Comparison of ENCODE assay signal across 1 cellular context in the genomic region with DNA sequence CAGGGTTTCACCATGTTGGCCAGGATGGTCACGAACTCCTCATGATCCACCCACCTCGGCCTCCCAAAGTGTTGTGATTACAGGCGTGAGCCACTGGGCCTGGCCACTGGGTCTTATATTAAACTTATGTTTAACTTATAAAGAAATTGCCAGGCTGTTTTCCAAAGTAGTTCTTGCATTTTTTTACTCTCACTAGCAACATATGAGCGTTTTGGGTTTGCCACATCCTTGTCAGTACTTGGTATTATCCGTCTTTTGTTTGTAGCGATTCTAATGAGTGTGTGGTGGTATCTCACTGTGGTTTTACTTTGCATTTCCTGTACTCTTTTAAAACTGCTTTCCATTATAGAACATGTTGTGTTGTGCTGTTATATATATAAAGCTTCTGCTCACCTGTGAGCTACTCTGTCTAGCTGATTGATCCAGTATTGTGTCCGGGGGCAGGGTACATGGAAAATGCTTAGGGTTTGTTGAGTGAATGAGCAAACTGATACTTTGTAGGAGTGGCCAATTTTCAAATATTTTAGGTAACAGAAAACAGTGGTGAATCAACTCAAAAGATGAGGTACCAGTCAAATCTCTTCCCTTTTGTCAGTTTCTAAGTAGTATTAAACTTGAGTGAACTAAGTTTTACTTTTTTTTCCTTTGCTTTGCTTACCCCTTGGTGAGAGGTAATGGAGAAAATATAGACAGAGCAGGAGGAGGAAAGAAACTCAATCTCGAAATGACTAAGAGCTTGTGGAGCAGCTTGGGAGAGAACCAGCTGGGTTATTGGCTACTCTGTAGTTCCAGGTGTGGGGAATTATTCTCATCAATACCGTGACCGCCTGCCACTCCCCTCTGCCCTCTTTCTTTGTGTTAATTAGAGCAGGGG.
TF ChIP-seq lines count a peak whose summit lies in the region.

No MANE protein-coding gene starts in this region.

TF ChIP-seq in GM12878, 131 proteins besides CTCF, POLR2A, EP300 and RAD21 (continued from another document):
- TF ChIP-seq ZBTB40 (IDR thresholded peaks at IDR 0.05; ENCODE audit: borderline replicate concordance) (no peak), LARP7 (IDR thresholded peaks at IDR 0.05) (no peak), ZSCAN29 (IDR thresholded peaks at IDR 0.05) (no peak), MEF2B (IDR thresholded peaks at IDR 0.05; ENCODE audit: partially characterized antibody, poor library complexity, severe bottlenecking) (no peak), GABPA (IDR thresholded peaks at IDR 0.05; ENCODE audit: low read depth) (0 out of 2 replicates have a peak, but pooled peaks have one; percentile 17), STAT1 (conservative IDR thresholded peaks at IDR 0.05) (no peak), SUZ12 (IDR thresholded peaks at IDR 0.05; ENCODE audit: unreplicated experiment) (no peak), RFX5 (IDR thresholded peaks at IDR 0.05; ENCODE audit: low read depth, low read length) (no peak), USF2 (IDR thresholded peaks at IDR 0.05; ENCODE audit: borderline replicate concordance, low read depth, low read length) (no peak), MEF2A (IDR thresholded peaks at IDR 0.05; ENCODE audit: insufficient read depth, low read depth, low read length) (0 out of 2 replicates have a peak, but pooled peaks have one; percentile 46), IRF4 (IDR thresholded peaks at IDR 0.05; ENCODE audit: low read depth, low read length) (no peak), BHLHE40 (IDR thresholded peaks at IDR 0.05; ENCODE audit: borderline replicate concordance in 1 of 2, low read depth in 2 of 2, low read length in 1 of 2) (no peak), RUNX3 (IDR thresholded peaks at IDR 0.05; ENCODE audit: low read length) (peak; percentile 91), ETV6 (conservative IDR thresholded peaks at IDR 0.05 in 1 of 2, IDR thresholded peaks at IDR 0.05 in 1 of 2; ENCODE audit: borderline replicate concordance in 1 of 2, low read depth in 1 of 2) (no peak), EED (IDR thresholded peaks at IDR 0.05; ENCODE audit: low read depth) (peak; percentile 50; the same call in 1 of the 2 replicates), FOXK2 (IDR thresholded peaks at IDR 0.05) (no peak), CBFB (IDR thresholded peaks at IDR 0.05; ENCODE audit: low read depth) (no peak; the same call in 1 of the 2 replicates), ZNF24 (IDR thresholded peaks at IDR 0.05) (no peak), POLR2AphosphoS2 (IDR thresholded peaks at IDR 0.05; ENCODE audit: low read depth, low read length) (no peak), ZNF217 (IDR thresholded peaks at IDR 0.05) (peak; percentile 34; the same call in 1 of the 2 replicates), SMARCA5 (IDR thresholded peaks at IDR 0.05) (peak; percentile 89; the same call in 1 of the 2 replicates), EGR1 (IDR thresholded peaks at IDR 0.05; ENCODE audit: borderline replicate concordance in 1 of 2, low read depth in 2 of 2, low read length in 2 of 2) (no peak), CBX5 (IDR thresholded peaks at IDR 0.05; ENCODE audit: low read depth) (0 out of 2 replicates have a peak, but pooled peaks have one; percentile 57), JUNB (IDR thresholded peaks at IDR 0.05) (peak; percentile 55), RAD51 (IDR thresholded peaks at IDR 0.05) (no peak), MLLT1 (IDR thresholded peaks at IDR 0.05) (peak; percentile 31; the same call in 1 of the 2 replicates), ATF7 (IDR thresholded peaks at IDR 0.05; ENCODE audit: low read depth) (peak; percentile 18; the same call in 1 of the 2 replicates), PRDM15 (CRISPR knock-in tag; IDR thresholded peaks at IDR 0.05) (no peak), SMAD5 (IDR thresholded peaks at IDR 0.05; ENCODE audit: low read depth) (no peak), RBBP5 (conservative IDR thresholded peaks at IDR 0.05) (no peak), IKZF2 (IDR thresholded peaks at IDR 0.05) (peak in 1 of 2 experiments; percentile 32; a peak in 2 of 4 replicates)
- TF ChIP-seq, protein P1, sequence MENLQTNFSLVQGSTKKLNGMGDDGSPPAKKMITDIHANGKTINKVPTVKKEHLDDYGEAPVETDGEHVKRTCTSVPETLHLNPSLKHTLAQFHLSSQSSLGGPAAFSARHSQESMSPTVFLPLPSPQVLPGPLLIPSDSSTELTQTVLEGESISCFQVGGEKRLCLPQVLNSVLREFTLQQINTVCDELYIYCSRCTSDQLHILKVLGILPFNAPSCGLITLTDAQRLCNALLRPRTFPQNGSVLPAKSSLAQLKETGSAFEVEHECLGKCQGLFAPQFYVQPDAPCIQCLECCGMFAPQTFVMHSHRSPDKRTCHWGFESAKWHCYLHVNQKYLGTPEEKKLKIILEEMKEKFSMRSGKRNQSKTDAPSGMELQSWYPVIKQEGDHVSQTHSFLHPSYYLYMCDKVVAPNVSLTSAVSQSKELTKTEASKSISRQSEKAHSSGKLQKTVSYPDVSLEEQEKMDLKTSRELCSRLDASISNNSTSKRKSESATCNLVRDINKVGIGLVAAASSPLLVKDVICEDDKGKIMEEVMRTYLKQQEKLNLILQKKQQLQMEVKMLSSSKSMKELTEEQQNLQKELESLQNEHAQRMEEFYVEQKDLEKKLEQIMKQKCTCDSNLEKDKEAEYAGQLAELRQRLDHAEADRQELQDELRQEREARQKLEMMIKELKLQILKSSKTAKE (IDR thresholded peaks at IDR 0.05; ENCODE audit: low read depth, poor library complexity, severe bottlenecking), result no peak
- TF ChIP-seq, protein P2, sequence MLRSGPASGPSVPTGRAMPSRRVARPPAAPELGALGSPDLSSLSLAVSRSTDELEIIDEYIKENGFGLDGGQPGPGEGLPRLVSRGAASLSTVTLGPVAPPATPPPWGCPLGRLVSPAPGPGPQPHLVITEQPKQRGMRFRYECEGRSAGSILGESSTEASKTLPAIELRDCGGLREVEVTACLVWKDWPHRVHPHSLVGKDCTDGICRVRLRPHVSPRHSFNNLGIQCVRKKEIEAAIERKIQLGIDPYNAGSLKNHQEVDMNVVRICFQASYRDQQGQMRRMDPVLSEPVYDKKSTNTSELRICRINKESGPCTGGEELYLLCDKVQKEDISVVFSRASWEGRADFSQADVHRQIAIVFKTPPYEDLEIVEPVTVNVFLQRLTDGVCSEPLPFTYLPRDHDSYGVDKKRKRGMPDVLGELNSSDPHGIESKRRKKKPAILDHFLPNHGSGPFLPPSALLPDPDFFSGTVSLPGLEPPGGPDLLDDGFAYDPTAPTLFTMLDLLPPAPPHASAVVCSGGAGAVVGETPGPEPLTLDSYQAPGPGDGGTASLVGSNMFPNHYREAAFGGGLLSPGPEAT (IDR thresholded peaks at IDR 0.05; ENCODE audit: low read depth), result peak; percentile 51; the same call in 1 of the 2 replicates
- TF ChIP-seq, protein P3, sequence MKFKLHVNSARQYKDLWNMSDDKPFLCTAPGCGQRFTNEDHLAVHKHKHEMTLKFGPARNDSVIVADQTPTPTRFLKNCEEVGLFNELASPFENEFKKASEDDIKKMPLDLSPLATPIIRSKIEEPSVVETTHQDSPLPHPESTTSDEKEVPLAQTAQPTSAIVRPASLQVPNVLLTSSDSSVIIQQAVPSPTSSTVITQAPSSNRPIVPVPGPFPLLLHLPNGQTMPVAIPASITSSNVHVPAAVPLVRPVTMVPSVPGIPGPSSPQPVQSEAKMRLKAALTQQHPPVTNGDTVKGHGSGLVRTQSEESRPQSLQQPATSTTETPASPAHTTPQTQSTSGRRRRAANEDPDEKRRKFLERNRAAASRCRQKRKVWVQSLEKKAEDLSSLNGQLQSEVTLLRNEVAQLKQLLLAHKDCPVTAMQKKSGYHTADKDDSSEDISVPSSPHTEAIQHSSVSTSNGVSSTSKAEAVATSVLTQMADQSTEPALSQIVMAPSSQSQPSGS (IDR thresholded peaks at IDR 0.05; ENCODE audit: low read length), result peak; percentile 28; the same call in 1 of the 2 replicates
